8 cellular contexts compared by ENCODE assay signal in genomic region chr10:80407836-80408197, GRCh38. TPM values are rescaled to one million over a fixed set of nuclear protein-coding genes. Genes with fewer than 3 reads are reported as not detected.
DNase-seq lines count a peak whose midpoint lies in the region; ATAC-seq and TF ChIP-seq lines count a peak whose summit lies in the region.

No MANE protein-coding gene starts in this region.

- H3K27ac ChIP-seq in transverse colon: peak overlapping the region; percentile 83 to 93 (median 86)

- TF ChIP-seq POLR2A in transverse colon (IDR thresholded peaks at IDR 0.05): no peak

- peaks cover 19 to 53% (median 48%) of the 10 kb centered on the region in 4 donors for H3K4me1 ChIP-seq in transverse colon

- H3K27me3 ChIP-seq in transverse colon: no peaks in the 10 kb centered on the region

- H3K4me3 Mint-ChIP-seq in CD14-positive monocyte: peak overlapping the region; percentile 85 to 96

- peak; percentile 16 for ATAC-seq in GM21360 (IDR thresholded peaks at IDR 0.05; ENCODE audit: unreplicated experiment)

- intact Hi-C loops in CD14-positive monocyte (cut with micrococcal nuclease): no loop called here
- intact Hi-C loops in transverse colon (cut with DNase I; ENCODE audit: low total_unique reads): no loop called here

- in situ Hi-C loops in transverse colon (cut with MboI; ENCODE audit: low pct_ligation_motif_present in 1 of 4, low pct_unique_long_range_greater_than_20kb in 1 of 4, low sequenced_read_pairs in 3 of 4): no loop called here

- H3K4me1 Mint-ChIP-seq in CD14-positive monocyte: peaks cover 16% of the 10 kb centered on the region

- TF ChIP-seq CTCF in CD14-positive monocyte (IDR thresholded peaks at IDR 0.05) (no peak), fibroblast of mammary gland (conservative IDR thresholded peaks at IDR 0.05; ENCODE audit: control insufficient read depth, insufficient read depth, low read depth, low read length) (no peak), transverse colon (IDR thresholded peaks at IDR 0.05) (no peak)

- no peaks in the 10 kb centered on the region for H3K36me3 ChIP-seq in transverse colon

- H3K9me3 Mint-ChIP-seq in CD14-positive monocyte: peaks cover 0 to 3% (median 0%) of the 10 kb centered on the region in 7 donors

- TF ChIP-seq EP300 in transverse colon (IDR thresholded peaks at IDR 0.05; ENCODE audit: low read depth): no peak

- 0 to 11% methylated on average over 1 to 16 of the region's 16 CpGs for WGBS in transverse colon (ENCODE audit: low coverage in 1 of 2), 2 donors

- no peaks in the 10 kb centered on the region for H3K9me3 ChIP-seq in transverse colon

- H3K27me3 Mint-ChIP-seq in CD14-positive monocyte (ENCODE audit: low read depth in 3 of 3): peaks cover 31 to 35% (median 32%) of the 10 kb centered on the region in 3 donors

- no peak for DNase-seq in CD14-positive monocyte (ENCODE audit: low spot score)
- peak; percentile 56 for DNase-seq in HuH-7 (ENCODE audit: low spot score)
- peak; percentile 27 to 56 for DNase-seq in activated CD8-positive, alpha-beta memory T cell treated with anti-CD3 and anti-CD28 coated beads for 4 hours (ENCODE audit: low read depth in 2 of 2)
- peak; percentile 19 for DNase-seq in fibroblast of mammary gland (ENCODE audit: low read depth)
- peak; percentile 32 for DNase-seq in occipital lobe (lab: John Stamatoyannopoulos, UW)
- DNase-seq in transverse colon: peak; percentile 48
- no peak for DNase-seq in NCI-H1930 (lab: John Stamatoyannopoulos, UW)

- H3K4me3 ChIP-seq in fibroblast of mammary gland (ENCODE audit: control insufficient read depth, low read depth, low read length): peak overlapping the region; percentile 46
- H3K4me3 ChIP-seq in transverse colon: peak overlapping the region; percentile 60 to 81 (median 71)

- peak overlapping the region in 2 of 7 donors; percentile 10 to 47 for H3K27ac Mint-ChIP-seq in CD14-positive monocyte

- H3K36me3 Mint-ChIP-seq in CD14-positive monocyte: peaks cover 0 to 10% of the 10 kb centered on the region in 2 donors

RNA-seq across cellular contexts. Expression of gene PRXL2A, which starts 0.5 kb away (rescaled TPM):
- polyA plus RNA-seq in CD14-positive monocyte: 1 to 10 TPM; 3.4 to 4.1 TPM
- total RNA-seq in occipital lobe (70.5 TPM), transverse colon (10 to 100 TPM; 21.7 to 64.6 (median 38.7) TPM)

RNA-seq across cellular contexts. Expression of gene TSPAN14, which starts 46.3 kb away (rescaled TPM):
- 100 to 1,000 TPM; 123 to 160 TPM for polyA plus RNA-seq in CD14-positive monocyte
- total RNA-seq in occipital lobe (35.7 TPM), transverse colon (10 to 100 TPM; 18.9 to 72.9 (median 55.8) TPM)

RNA-seq across cellular contexts. Expression of gene DYDC2, which starts 51.2 kb away (rescaled TPM):
- polyA plus RNA-seq in CD14-positive monocyte: not detected
- total RNA-seq in occipital lobe: 1.4 TPM
- not detected for total RNA-seq in transverse colon

RNA-seq across cellular contexts. Expression of gene DYDC1, which starts 51.3 kb away (rescaled TPM):
- not detected for polyA plus RNA-seq in CD14-positive monocyte
- total RNA-seq in occipital lobe (not detected), transverse colon (not detected)

Comparison
In these comparisons a context has a peak if more than half of its experiments do, and no peak if none do; other contexts are left out.
1. DNase-seq: peak in HuH-7 (single experiment), activated CD8-positive, alpha-beta memory T cell treated with anti-CD3 and anti-CD28 coated beads for 4 hours (2 of 2), fibroblast of mammary gland (single experiment), occipital lobe (single experiment) and transverse colon (single experiment); none in CD14-positive monocyte (single experiment) and NCI-H1930 (0 of 2).